1 cellular context compared by ENCODE assay signal in genomic region chr20:51562027-51562333, GRCh38.
TF ChIP-seq lines count a peak whose summit lies in the region.

No MANE protein-coding gene starts in this region.

TF ChIP-seq in K562, 482 proteins besides CTCF, POLR2A, EP300 and RAD21 (continued from another document):
- TF ChIP-seq ZNF398 (CRISPR knock-in tag; IDR thresholded peaks at IDR 0.05) (no peak), ZNF644 (tag; IDR thresholded peaks at IDR 0.05; ENCODE audit: low read depth) (no peak), MIER1 (IDR thresholded peaks at IDR 0.05; ENCODE audit: low read depth) (no peak), KLF13 (tag; IDR thresholded peaks at IDR 0.05; ENCODE audit: borderline replicate concordance, low read depth) (no peak), CTCFL (IDR thresholded peaks at IDR 0.05; ENCODE audit: borderline replicate concordance, insufficient read depth, low read depth, low read length, poor library complexity, severe bottlenecking) (no peak), MXD1 (CRISPR knock-in tag; IDR thresholded peaks at IDR 0.05; ENCODE audit: borderline replicate concordance, poor library complexity, severe bottlenecking) (no peak), ERF (CRISPR knock-in tag; IDR thresholded peaks at IDR 0.05) (no peak), ZNF444 (CRISPR knock-in tag; IDR thresholded peaks at IDR 0.05) (no peak), U2AF2 (optimal IDR thresholded peaks at IDR 0.05; ENCODE audit: low read depth, low read length) (no peak), ZFPM2 (CRISPR knock-in tag; IDR thresholded peaks at IDR 0.05) (no peak), USF2 (CRISPR knock-in tag; IDR thresholded peaks at IDR 0.05) (no peak), ZNF140 (CRISPR knock-in tag; IDR thresholded peaks at IDR 0.05) (no peak), ATF3 (IDR thresholded peaks at IDR 0.05) (no peak), ATF3 (CRISPR knock-in tag; conservative IDR thresholded peaks at IDR 0.05) (no peak), C11orf30 (IDR thresholded peaks at IDR 0.05; ENCODE audit: low read depth) (no peak)
